34 cellular contexts compared by ENCODE assay signal in genomic region chr10:76453328-76453727, GRCh38.
"Had no signal": no experiment of that assay in that cellular context is flagged by ENCODE, and none has a peak within 500 bp of the region (broad histone marks: within the 10 kb centered on the region; RNA-seq: fewer than 3 reads in every experiment).

No MANE protein-coding gene starts in this region.

- H3K79me2 ChIP-seq: hepatocyte had no signal

- ATAC-seq: activated CD4-positive, alpha-beta T cell treated with anti-CD3 and anti-CD28 coated beads for 36 hours; activated CD8-positive, alpha-beta memory T cell treated with anti-CD3 and anti-CD28 coated beads, Interleukin-2, amount 10 ng/mL, durations not matched to agents 7 days and 5 days; activated CD8-positive, alpha-beta T cell treated with anti-CD3 and anti-CD28 coated beads, Interleukin-2, amount 10 ng/mL, durations not matched to agents 7 days and 5 days; activated naive CD8-positive, alpha-beta T cell treated with anti-CD3 and anti-CD28 coated beads, Interleukin-2, amount 50 U/mL, for 24 hours; esophagus mucosa; foreskin keratinocyte; gastrocnemius medialis; heart left ventricle had no signal

- H3K36me3 Mint-ChIP-seq: activated CD4-positive, alpha-beta memory T cell treated with anti-CD3 and anti-CD28 coated beads for 36 hours; activated CD8-positive, alpha-beta memory T cell treated with anti-CD3 and anti-CD28 coated beads, Interleukin-2, amount 10 ng/mL, durations not matched to agents 7 days and 5 days; activated naive CD4-positive, alpha-beta T cell treated with anti-CD3 and anti-CD28 coated beads, Interleukin-2, amount 50 U/mL, for 24 hours; activated naive CD8-positive, alpha-beta T cell treated with anti-CD3 and anti-CD28 coated beads for 36 hours had no signal

- H3K27me3 ChIP-seq: adrenal gland, ascending aorta, brain microvascular endothelial cell, foreskin keratinocyte, gastrocnemius medialis, heart left ventricle, hepatocyte had no signal

- DNase-seq: activated CD4-positive, alpha-beta memory T cell treated with anti-CD3 and anti-CD28 coated beads for 36 hours; activated CD4-positive, alpha-beta T cell treated with anti-CD3 and anti-CD28 coated beads for 36 hours; activated CD4-positive, alpha-beta T cell treated with anti-CD3 and anti-CD28 coated beads, Interleukin-2, amount 10 ng/mL, durations not matched to agents 24 days and 14 days; activated CD4-positive, CD25-positive, alpha-beta regulatory T cell; activated CD4-positive, CD25-positive, alpha-beta regulatory T cell treated with anti-CD3 and anti-CD28 coated beads, Interleukin-2, amount 50 U/mL, for 72 hours; activated CD8-positive, alpha-beta memory T cell treated with anti-CD3 and anti-CD28 coated beads, Interleukin-2, amount 10 ng/mL, durations not matched to agents 7 days and 5 days; activated CD8-positive, alpha-beta memory T cell treated with anti-CD3 and anti-CD28 coated beads, Interleukin-2, amount 50 U/mL, for 4 hours; activated CD8-positive, alpha-beta T cell treated with anti-CD3 and anti-CD28 coated beads, Interleukin-2, amount 10 ng/mL, durations not matched to agents 7 days and 5 days; activated effector memory CD4-positive, alpha-beta T cell treated with anti-CD3 and anti-CD28 coated beads, Interleukin-2, amount 50 U/mL, for 16 hours; activated naive CD4-positive, alpha-beta T cell treated with anti-CD3 and anti-CD28 coated beads for 36 hours; activated naive CD8-positive, alpha-beta T cell treated with anti-CD3 and anti-CD28 coated beads for 36 hours; activated naive CD8-positive, alpha-beta T cell treated with anti-CD3 and anti-CD28 coated beads, Interleukin-2, amount 50 U/mL, for 24 hours; activated T-cell treated with anti-CD3 and anti-CD28 coated beads, Interleukin-2, amount 50 U/mL, for 1 hour; activated T-cell treated with anti-CD3 and anti-CD28 coated beads, Interleukin-2, amount 50 U/mL, for 48 hours; adrenal gland; brain microvascular endothelial cell; dorsolateral prefrontal cortex; effector memory CD4-positive, alpha-beta T cell; endodermal cell; foreskin keratinocyte; gastrocnemius medialis; glutamatergic neuron; heart left ventricle; T-helper 2 cell had no signal

- H3K4me2 ChIP-seq: hepatocyte had no signal

- H3K4me3 Mint-ChIP-seq: activated CD4-positive, alpha-beta memory T cell treated with anti-CD3 and anti-CD28 coated beads for 36 hours; activated CD4-positive, alpha-beta T cell treated with anti-CD3 and anti-CD28 coated beads for 36 hours; activated CD4-positive, alpha-beta T cell treated with anti-CD3 and anti-CD28 coated beads, Interleukin-2, amount 10 ng/mL, durations not matched to agents 24 days and 14 days; activated CD8-positive, alpha-beta memory T cell treated with anti-CD3 and anti-CD28 coated beads, Interleukin-2, amount 10 ng/mL, durations not matched to agents 7 days and 5 days; activated CD8-positive, alpha-beta T cell treated with anti-CD3 and anti-CD28 coated beads, Interleukin-2, amount 10 ng/mL, durations not matched to agents 7 days and 5 days; activated naive CD4-positive, alpha-beta T cell treated with anti-CD3 and anti-CD28 coated beads for 36 hours; activated naive CD4-positive, alpha-beta T cell treated with anti-CD3 and anti-CD28 coated beads, Interleukin-2, amount 50 U/mL, for 24 hours; activated naive CD8-positive, alpha-beta T cell treated with anti-CD3 and anti-CD28 coated beads for 36 hours; activated naive CD8-positive, alpha-beta T cell treated with anti-CD3 and anti-CD28 coated beads, Interleukin-2, amount 50 U/mL, for 24 hours; activated T-helper 1 cell treated with anti-CD3 and anti-CD28 coated beads, Interleukin-12 subunit alpha, Interleukin-12 subunit beta, Interleukin-2, Interleukin-4 antibody, amounts not matched to agents 30 ng/mL and 10 ng/mL and 1 ng/mL, durations not matched to agents 14 hours and 24 hours and 36 hours; central memory CD8-positive, alpha-beta T cell; dendritic cell treated with granulocyte-macrophage colony-stimulating factor and Interleukin-4, amounts not matched to agents 40 ng/mL and 50 ng/mL, for 4 days; endodermal cell had no signal

- H3K4me1 ChIP-seq: foreskin keratinocyte had no signal

- H3K27me3 Mint-ChIP-seq: activated CD4-positive, alpha-beta memory T cell treated with anti-CD3 and anti-CD28 coated beads for 36 hours; activated CD4-positive, alpha-beta T cell treated with anti-CD3 and anti-CD28 coated beads, Interleukin-2, amount 10 ng/mL, durations not matched to agents 24 days and 14 days; activated CD8-positive, alpha-beta memory T cell treated with anti-CD3 and anti-CD28 coated beads, Interleukin-2, amount 10 ng/mL, durations not matched to agents 7 days and 5 days; activated naive CD8-positive, alpha-beta T cell treated with anti-CD3 and anti-CD28 coated beads, Interleukin-2, amount 50 U/mL, for 24 hours; central memory CD8-positive, alpha-beta T cell; dendritic cell treated with granulocyte-macrophage colony-stimulating factor and Interleukin-4, amounts not matched to agents 40 ng/mL and 50 ng/mL, for 4 days had no signal

- H3K9me3 Mint-ChIP-seq: activated CD4-positive, alpha-beta T cell treated with anti-CD3 and anti-CD28 coated beads, Interleukin-2, amount 10 ng/mL, durations not matched to agents 24 days and 14 days; activated naive CD4-positive, alpha-beta T cell treated with anti-CD3 and anti-CD28 coated beads for 36 hours; activated naive CD4-positive, alpha-beta T cell treated with anti-CD3 and anti-CD28 coated beads, Interleukin-2, amount 50 U/mL, for 24 hours; activated naive CD8-positive, alpha-beta T cell treated with anti-CD3 and anti-CD28 coated beads for 36 hours; activated naive CD8-positive, alpha-beta T cell treated with anti-CD3 and anti-CD28 coated beads, Interleukin-2, amount 50 U/mL, for 24 hours; activated T-helper 2 cell treated with anti-CD3 and anti-CD28 coated beads, Interferon-gamma antibody, Interleukin-2, Interleukin-4, amounts not matched to agents 10 μg/mL and 5 μg/mL and 100 μg/mL, durations not matched to agents 14 hours and 24 hours and 36 hours; central memory CD8-positive, alpha-beta T cell had no signal

- H3K27ac Mint-ChIP-seq: activated CD4-positive, alpha-beta memory T cell treated with anti-CD3 and anti-CD28 coated beads for 36 hours; activated CD4-positive, alpha-beta T cell treated with anti-CD3 and anti-CD28 coated beads for 36 hours; activated CD4-positive, alpha-beta T cell treated with anti-CD3 and anti-CD28 coated beads, Interleukin-2, amount 10 ng/mL, durations not matched to agents 24 days and 14 days; activated CD8-positive, alpha-beta memory T cell treated with anti-CD3 and anti-CD28 coated beads, Interleukin-2, amount 10 ng/mL, durations not matched to agents 7 days and 5 days; activated CD8-positive, alpha-beta T cell treated with anti-CD3 and anti-CD28 coated beads, Interleukin-2, amount 10 ng/mL, durations not matched to agents 7 days and 5 days; activated naive CD4-positive, alpha-beta T cell treated with anti-CD3 and anti-CD28 coated beads for 36 hours; activated naive CD4-positive, alpha-beta T cell treated with anti-CD3 and anti-CD28 coated beads, Interleukin-2, amount 50 U/mL, for 24 hours; activated naive CD8-positive, alpha-beta T cell treated with anti-CD3 and anti-CD28 coated beads for 36 hours; activated naive CD8-positive, alpha-beta T cell treated with anti-CD3 and anti-CD28 coated beads, Interleukin-2, amount 50 U/mL, for 24 hours; activated T-helper 1 cell treated with anti-CD3 and anti-CD28 coated beads, Interleukin-12 subunit alpha, Interleukin-12 subunit beta, Interleukin-2, Interleukin-4 antibody, amounts not matched to agents 30 ng/mL and 10 ng/mL and 1 ng/mL, durations not matched to agents 14 hours and 24 hours and 36 hours; activated T-helper 2 cell treated with anti-CD3 and anti-CD28 coated beads, Interferon-gamma antibody, Interleukin-2, Interleukin-4, amounts not matched to agents 10 μg/mL and 5 μg/mL and 100 μg/mL, durations not matched to agents 14 hours and 24 hours and 36 hours; endodermal cell had no signal

- FAIRE-seq: bronchial epithelial cell had no signal

- H2AFZ ChIP-seq: hepatocyte had no signal

- H3K36me3 ChIP-seq: adrenal gland, ascending aorta, brain microvascular endothelial cell, gastrocnemius medialis, heart left ventricle had no signal

- H3K4me3 ChIP-seq: adrenal gland, ascending aorta, coronary artery, dorsolateral prefrontal cortex, gastrocnemius medialis, heart left ventricle, hepatocyte had no signal

- H3K9me3 ChIP-seq: adrenal gland, ascending aorta, gastrocnemius medialis had no signal

- H3K27ac ChIP-seq: ascending aorta, brain microvascular endothelial cell, dorsolateral prefrontal cortex, hepatocyte had no signal

- H3K4me1 Mint-ChIP-seq: activated CD4-positive, alpha-beta T cell treated with anti-CD3 and anti-CD28 coated beads for 36 hours; activated CD4-positive, alpha-beta T cell treated with anti-CD3 and anti-CD28 coated beads, Interleukin-2, amount 10 ng/mL, durations not matched to agents 24 days and 14 days; activated CD8-positive, alpha-beta memory T cell treated with anti-CD3 and anti-CD28 coated beads, Interleukin-2, amount 10 ng/mL, durations not matched to agents 7 days and 5 days; activated naive CD4-positive, alpha-beta T cell treated with anti-CD3 and anti-CD28 coated beads, Interleukin-2, amount 50 U/mL, for 24 hours; activated naive CD8-positive, alpha-beta T cell treated with anti-CD3 and anti-CD28 coated beads for 36 hours; activated naive CD8-positive, alpha-beta T cell treated with anti-CD3 and anti-CD28 coated beads, Interleukin-2, amount 50 U/mL, for 24 hours; central memory CD8-positive, alpha-beta T cell; endodermal cell had no signal
